Comparison of ENCODE assay signal across 9 cellular contexts in genomic region chr22:44181033-44181911, GRCh38. TPM values are rescaled to one million over a fixed set of nuclear protein-coding genes. Genes with fewer than 3 reads are reported as not detected.
DNase-seq lines count a peak whose midpoint lies in the region; ATAC-seq and TF ChIP-seq lines count a peak whose summit lies in the region.
"Had no signal": no experiment of that assay in that cellular context is flagged by ENCODE, and none has a peak within 500 bp of the region (broad histone marks: within the 10 kb centered on the region; RNA-seq: fewer than 3 reads in every experiment).

No MANE protein-coding gene starts in this region.

- no peaks in the 10 kb centered on the region for H3K36me3 ChIP-seq in OCI-LY7 (ENCODE audit: insufficient read depth, low read length)

- DNase-seq in GM12864 (ENCODE audit: low read depth) (no peak), OCI-LY7 (ENCODE audit: low spot score) (no peak), medulla oblongata (ENCODE audit: extremely low spot score) (peak; percentile 40), A172 (ENCODE audit: low spot score) (no peak)
- peak; percentile 53 for DNase-seq in activated T-helper 9 cell treated with anti-CD3 and anti-CD28 coated beads, Interleukin-2, amount 50 U/mL, for 16 hours (ENCODE audit: low read depth)

- POLR2A ChIA-PET in OCI-LY7 (lab: Charles Lee) = no interaction called here

- CTCF ChIA-PET in OCI-LY7 (lab: Charles Lee; ENCODE audit: unreplicated experiment) = no interaction called here

- no peaks in the 10 kb centered on the region for H3K27me3 Mint-ChIP-seq in stimulated activated naive CD8-positive, alpha-beta T cell treated with anti-CD3 and anti-CD28 coated beads, Interleukin-15, Interleukin-2, amounts not matched to agents 100 ng/mL and 50 ng/mL, for 24 hours

- no peaks in the 10 kb centered on the region for H3K9me3 ChIP-seq in OCI-LY7 (ENCODE audit: low read length)

- H3K4me3 Mint-ChIP-seq in stimulated activated naive CD8-positive, alpha-beta T cell treated with anti-CD3 and anti-CD28 coated beads, Interleukin-15, Interleukin-2, amounts not matched to agents 100 ng/mL and 50 ng/mL, for 24 hours = peak overlapping the region; percentile 85

- no peak for TF ChIP-seq CTCF in GM12864 (IDR thresholded peaks at IDR 0.05; ENCODE audit: low read depth, low read length, missing control alignments)
- TF ChIP-seq CTCF in OCI-LY7 (conservative IDR thresholded peaks at IDR 0.05; ENCODE audit: low read length) = no peak

- peak overlapping the region; percentile 65 for H3K4me3 ChIP-seq in GM12864 (ENCODE audit: low read depth, low read length)
- no peak overlapping the region for H3K4me3 ChIP-seq in OCI-LY7 (ENCODE audit: low read depth, low read length, poor library complexity, severe bottlenecking)

- H3K79me2 ChIP-seq in OCI-LY7 (ENCODE audit: insufficient read depth, low read depth, low read length) = no peaks in the 10 kb centered on the region

- ATAC-seq in HG03442 (IDR thresholded peaks at IDR 0.05; ENCODE audit: unreplicated experiment) = no peak
- ATAC-seq in GM21381 (IDR thresholded peaks at IDR 0.05; ENCODE audit: unreplicated experiment) = no peak

- H3K27ac Mint-ChIP-seq in stimulated activated naive CD8-positive, alpha-beta T cell treated with anti-CD3 and anti-CD28 coated beads, Interleukin-15, Interleukin-2, amounts not matched to agents 100 ng/mL and 50 ng/mL, for 24 hours = peak overlapping the region; percentile 92

- H3K9me2 ChIP-seq in OCI-LY7 (ENCODE audit: insufficient read depth, low read length) = no peaks in the 10 kb centered on the region

- H3K4me2 ChIP-seq in OCI-LY7 (ENCODE audit: low read length) = peak overlapping the region; percentile 26; the same call in 1 of the 2 replicates

- intact Hi-C loops in OCI-LY7 (cut with micrococcal nuclease; ENCODE audit: unreplicated experiment) = no loop called here

- H3K27ac ChIP-seq in OCI-LY7 (ENCODE audit: low read depth, low read length, poor library complexity, severe bottlenecking) = no peak overlapping the region

- peaks cover 8% of the 10 kb centered on the region for H3K36me3 Mint-ChIP-seq in stimulated activated naive CD8-positive, alpha-beta T cell treated with anti-CD3 and anti-CD28 coated beads, Interleukin-15, Interleukin-2, amounts not matched to agents 100 ng/mL and 50 ng/mL, for 24 hours (ENCODE audit: low read depth)

- no TSS peak for BruUV-seq in OCI-LY7 (replicated peaks; lab: Mats Ljungman, UMichigan)

- H3K4me1 Mint-ChIP-seq in stimulated activated naive CD8-positive, alpha-beta T cell treated with anti-CD3 and anti-CD28 coated beads, Interleukin-15, Interleukin-2, amounts not matched to agents 100 ng/mL and 50 ng/mL, for 24 hours (ENCODE audit: low read depth) = peaks cover 28% of the 10 kb centered on the region

- H2AFZ ChIP-seq in OCI-LY7 (ENCODE audit: low read length) = peak overlapping the region; percentile 63; the same call in 1 of the 2 replicates

- H3K4me1 ChIP-seq in OCI-LY7 (ENCODE audit: insufficient read depth, low read length, poor library complexity, severe bottlenecking) = peaks cover 25% of the 10 kb centered on the region

- no peaks in the 10 kb centered on the region for H3K9me3 Mint-ChIP-seq in stimulated activated naive CD8-positive, alpha-beta T cell treated with anti-CD3 and anti-CD28 coated beads, Interleukin-15, Interleukin-2, amounts not matched to agents 100 ng/mL and 50 ng/mL, for 24 hours

- H4K20me1 ChIP-seq in OCI-LY7 (ENCODE audit: insufficient read depth, low read length) = no peaks in the 10 kb centered on the region

RNA-seq across cellular contexts. Expression of gene PARVG, which starts 0.5 kb away (rescaled TPM):
- 0.28 and 0.85 TPM in 2 replicates for total RNA-seq in OCI-LY7 (2014; rRNA removed; shearing (Covaris generic))
- 7.7 and 8.6 TPM in 2 replicates for total RNA-seq in OCI-LY7 (2022)
- not detected in 2 replicates for total RNA-seq in A172 (2014; rRNA removed; shearing (Covaris generic))
- total RNA-seq: epithelial cell of proximal tubule had no signal

Comparison
In these comparisons a context has a peak if more than half of its experiments do, and no peak if none do; other contexts are left out.
1. DNase-seq: peak in activated T-helper 9 cell treated with anti-CD3 and anti-CD28 coated beads, Interleukin-2, amount 50 U/mL, for 16 hours (single experiment) and medulla oblongata (single experiment); none in GM12864 (single experiment), OCI-LY7 (single experiment) and A172 (single experiment).